ENCODE assay signal across 8 cellular contexts in the genomic region with DNA sequence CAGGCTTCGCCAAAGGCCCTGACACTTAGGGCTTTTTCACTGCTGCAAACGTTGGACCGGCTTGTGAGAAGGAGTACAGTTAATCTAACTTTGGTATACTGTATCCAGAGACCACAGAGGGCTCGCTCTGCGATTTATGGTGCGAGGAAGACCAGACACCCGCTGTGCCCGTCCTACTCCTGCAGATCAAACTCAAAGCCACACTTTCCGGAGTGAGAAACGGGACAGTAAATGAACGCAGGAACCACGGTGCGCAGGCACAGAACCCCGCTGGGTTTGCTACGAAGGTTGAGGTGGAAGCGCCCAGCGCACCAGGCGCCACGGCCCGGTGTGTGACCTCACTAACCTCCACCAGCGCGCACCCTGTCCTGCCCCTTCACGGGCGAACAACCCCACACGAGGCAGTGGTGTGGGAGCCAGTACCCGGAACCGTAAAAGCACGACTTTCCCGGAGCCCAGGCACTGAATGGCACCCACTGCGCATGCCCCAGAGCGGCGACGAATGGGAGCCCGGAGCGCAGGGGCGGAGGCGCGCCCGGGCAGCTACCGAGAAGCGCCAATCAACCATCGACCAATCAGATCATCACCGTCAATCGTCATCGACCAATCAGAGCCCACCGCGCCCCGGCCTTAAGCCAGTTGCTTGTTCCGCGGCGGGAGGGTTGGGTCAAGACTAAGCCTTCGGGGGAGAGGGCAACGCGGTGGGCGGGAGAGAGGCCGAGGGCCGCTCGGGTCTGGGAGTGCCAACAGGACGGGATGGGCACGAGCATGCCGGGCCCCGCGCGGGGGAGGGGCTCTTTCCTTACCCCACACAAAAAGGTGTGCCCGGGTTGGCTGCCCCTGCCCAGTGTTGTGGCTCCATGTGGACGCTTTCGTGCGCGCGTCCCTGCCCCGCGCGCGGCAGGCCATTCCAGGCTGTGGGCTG. TPM values are rescaled to one million over a fixed set of nuclear protein-coding genes. Genes with fewer than 3 reads are reported as not detected.
DNase-seq lines count a peak whose midpoint lies in the region; ATAC-seq and TF ChIP-seq lines count a peak whose summit lies in the region.

No MANE protein-coding gene starts in this region.

- ATAC-seq in HG02623 (IDR thresholded peaks at IDR 0.05; ENCODE audit: unreplicated experiment) (peak; percentile 87), SK-N-SH treated with all-trans-retinoic acid at 6 μM for 48 hours (peak; percentile 95), Right ventricle myocardium inferior (peak; percentile 99)

- under 1% methylated on average over 74 of the region's 74 CpGs for WGBS in thymus

- no peaks in the 10 kb centered on the region for H3K4me1 ChIP-seq in thymus (ENCODE audit: control insufficient read depth, insufficient read depth, low read length)

- H3K9me3 ChIP-seq in thymus (ENCODE audit: control insufficient read depth) = no peaks in the 10 kb centered on the region

- no peaks in the 10 kb centered on the region for H3K9me3 Mint-ChIP-seq in activated naive CD8-positive, alpha-beta T cell (ENCODE audit: low read depth)
- H3K9me3 Mint-ChIP-seq in osteocyte (ENCODE audit: unreplicated experiment) = peaks cover 3% of the 10 kb centered on the region

- H3K27ac Mint-ChIP-seq in activated naive CD8-positive, alpha-beta T cell = peak overlapping the region; percentile 86
- H3K27ac Mint-ChIP-seq in osteocyte (ENCODE audit: unreplicated experiment) = peak overlapping the region; percentile 47

- no peaks in the 10 kb centered on the region for H3K27me3 Mint-ChIP-seq in activated naive CD8-positive, alpha-beta T cell
- H3K27me3 Mint-ChIP-seq in osteocyte (ENCODE audit: unreplicated experiment) = no peaks in the 10 kb centered on the region

- H3K27ac ChIP-seq in thymus (ENCODE audit: low read depth) = peak overlapping the region; percentile 84

- peaks cover 3% of the 10 kb centered on the region for H3K4me1 Mint-ChIP-seq in activated naive CD8-positive, alpha-beta T cell (ENCODE audit: low read depth)
- H3K4me1 Mint-ChIP-seq in osteocyte (ENCODE audit: unreplicated experiment) = peaks cover 8% of the 10 kb centered on the region

- TF ChIP-seq CTCF in GM10266 (IDR thresholded peaks at IDR 0.05; ENCODE audit: control insufficient read depth, insufficient read depth, low read depth, missing control alignments) = no peak
- TF ChIP-seq CTCF in osteocyte (IDR thresholded peaks at IDR 0.05) = no peak

- H3K4me3 Mint-ChIP-seq in activated naive CD8-positive, alpha-beta T cell = peak overlapping the region; percentile 93
- H3K4me3 Mint-ChIP-seq in osteocyte (ENCODE audit: unreplicated experiment) = peak overlapping the region; percentile 81

- H3K36me3 ChIP-seq in thymus (ENCODE audit: control insufficient read depth, insufficient read depth) = no peaks in the 10 kb centered on the region

- H3K27me3 ChIP-seq in thymus (ENCODE audit: control insufficient read depth, insufficient read depth) = no peaks in the 10 kb centered on the region

- H3K36me3 Mint-ChIP-seq in activated naive CD8-positive, alpha-beta T cell = no peaks in the 10 kb centered on the region
- H3K36me3 Mint-ChIP-seq in osteocyte (ENCODE audit: unreplicated experiment) = peaks cover 1% of the 10 kb centered on the region

- DNase-seq in GM10266 (ENCODE audit: extremely low spot score) (peak; percentile 95), NCI-H1092 treated with DMSO at 0.1 percent for 48 hours (lab: John Stamatoyannopoulos, UW) (peak; percentile 97), Right ventricle myocardium inferior (ENCODE audit: missing footprints) (peak; percentile 94), osteocyte (ENCODE audit: extremely low spot score, unreplicated experiment) (peak; percentile 95)

- peak overlapping the region; percentile 63 for H3K4me3 ChIP-seq in thymus (ENCODE audit: low read length)

- intact Hi-C loops in Right ventricle myocardium inferior (cut with DNase I) = no loop called here

TF ChIP-seq in SK-N-SH treated with all-trans-retinoic acid at 6 μM for 48 hours, 23 proteins besides CTCF, POLR2A, EP300 and RAD21:
- TF ChIP-seq OSR1 (CRISPR knock-in tag; IDR thresholded peaks at IDR 0.05) = no peak
- TF ChIP-seq, protein P1, sequence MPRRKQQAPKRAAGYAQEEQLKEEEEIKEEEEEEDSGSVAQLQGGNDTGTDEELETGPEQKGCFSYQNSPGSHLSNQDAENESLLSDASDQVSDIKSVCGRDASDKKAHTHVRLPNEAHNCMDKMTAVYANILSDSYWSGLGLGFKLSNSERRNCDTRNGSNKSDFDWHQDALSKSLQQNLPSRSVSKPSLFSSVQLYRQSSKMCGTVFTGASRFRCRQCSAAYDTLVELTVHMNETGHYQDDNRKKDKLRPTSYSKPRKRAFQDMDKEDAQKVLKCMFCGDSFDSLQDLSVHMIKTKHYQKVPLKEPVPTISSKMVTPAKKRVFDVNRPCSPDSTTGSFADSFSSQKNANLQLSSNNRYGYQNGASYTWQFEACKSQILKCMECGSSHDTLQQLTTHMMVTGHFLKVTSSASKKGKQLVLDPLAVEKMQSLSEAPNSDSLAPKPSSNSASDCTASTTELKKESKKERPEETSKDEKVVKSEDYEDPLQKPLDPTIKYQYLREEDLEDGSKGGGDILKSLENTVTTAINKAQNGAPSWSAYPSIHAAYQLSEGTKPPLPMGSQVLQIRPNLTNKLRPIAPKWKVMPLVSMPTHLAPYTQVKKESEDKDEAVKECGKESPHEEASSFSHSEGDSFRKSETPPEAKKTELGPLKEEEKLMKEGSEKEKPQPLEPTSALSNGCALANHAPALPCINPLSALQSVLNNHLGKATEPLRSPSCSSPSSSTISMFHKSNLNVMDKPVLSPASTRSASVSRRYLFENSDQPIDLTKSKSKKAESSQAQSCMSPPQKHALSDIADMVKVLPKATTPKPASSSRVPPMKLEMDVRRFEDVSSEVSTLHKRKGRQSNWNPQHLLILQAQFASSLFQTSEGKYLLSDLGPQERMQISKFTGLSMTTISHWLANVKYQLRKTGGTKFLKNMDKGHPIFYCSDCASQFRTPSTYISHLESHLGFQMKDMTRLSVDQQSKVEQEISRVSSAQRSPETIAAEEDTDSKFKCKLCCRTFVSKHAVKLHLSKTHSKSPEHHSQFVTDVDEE (CRISPR knock-in tag; IDR thresholded peaks at IDR 0.05) = no peak

RNA-seq across cellular contexts. Expression of a gene that starts 21.3 kb away (rescaled TPM):
- total RNA-seq in Right ventricle myocardium inferior (67.1 TPM), osteocyte (91.3 and 95.8 TPM in 2 replicates)
- 103 TPM for polyA plus RNA-seq in thymus

RNA-seq across cellular contexts. Expression of a gene that starts 22.6 kb away (rescaled TPM):
- 19.0 TPM for total RNA-seq in Right ventricle myocardium inferior
- 23.3 and 23.9 TPM in 2 replicates for total RNA-seq in osteocyte
- polyA plus RNA-seq in thymus = 15.1 TPM

RNA-seq across cellular contexts. Expression of a gene that starts 27.2 kb away (rescaled TPM):
- 7.1 TPM for total RNA-seq in Right ventricle myocardium inferior
- 55.3 and 58.5 TPM in 2 replicates for total RNA-seq in osteocyte
- polyA plus RNA-seq in thymus = 24.6 TPM

RNA-seq across cellular contexts. Expression of a gene that starts 42.2 kb away (rescaled TPM):
- total RNA-seq in Right ventricle myocardium inferior (1.4 TPM), osteocyte (8.5 and 9.6 TPM in 2 replicates)
- polyA plus RNA-seq in thymus = 4.4 TPM

RNA-seq across cellular contexts. Expression of a gene that starts 57.8 kb away (rescaled TPM):
- total RNA-seq in Right ventricle myocardium inferior (24.8 TPM), osteocyte (44.7 and 51.8 TPM in 2 replicates)
- 27.1 TPM for polyA plus RNA-seq in thymus

Comparison
In these comparisons a context has a peak if more than half of its experiments do, and no peak if none do; other contexts are left out.
1. Peak in every context shown above with its lines: DNase-seq, ATAC-seq, H3K4me3 ChIP-seq and H3K27ac ChIP-seq.